ENCODE assay signal across 17 cellular contexts in genomic region chr7:114243019-114243507, GRCh38.
DNase-seq lines count a peak whose midpoint lies in the region; ATAC-seq, FAIRE-seq and TF ChIP-seq lines count a peak whose summit lies in the region.
"Had no signal": no experiment of that assay in that cellular context is flagged by ENCODE, and none has a peak within 500 bp of the region (broad histone marks: within the 10 kb centered on the region; RNA-seq: fewer than 3 reads in every experiment).

No MANE protein-coding gene starts in this region.

- POLR2A ChIA-PET in HCT116 (lab: Charles Lee) = no interaction called here
- POLR2A ChIA-PET in RWPE1 (lab: Yijun Ruan, JAX; ENCODE audit: low non-redundant PET) = no interaction called here

- no peaks in the 10 kb centered on the region for H3K9me2 ChIP-seq in HCT116 (ENCODE audit: insufficient read depth)

- no peaks in the 10 kb centered on the region for H3K79me2 ChIP-seq in HCT116 (ENCODE audit: insufficient read depth, low read length)

- intact Hi-C loops in HCT116 (cut with micrococcal nuclease) (no loop called here), sciatic nerve (cut with DNase I) (no loop called here)

- no peak overlapping the region for H3K4me3 ChIP-seq in HCT116 (replicated peaks in 1 of 2; ENCODE audit: low read depth in 1 of 2, low read length in 2 of 2)
- H3K4me3 ChIP-seq: adrenal gland had no signal

- H3K4me1 ChIP-seq in HCT116 (ENCODE audit: control insufficient read depth in 1 of 2, insufficient read depth in 2 of 2, low read length in 2 of 2) = peaks cover 15 to 16% of the 10 kb centered on the region in 2 experiments
- H3K4me1 ChIP-seq: adrenal gland had no signal

- FAIRE-seq in H54 (lab: Jason Lieb, UNC) = no peak
- FAIRE-seq: islet of Langerhans had no signal

- peak overlapping the region; percentile 24 for H3K4me2 ChIP-seq in HCT116 (ENCODE audit: low read length)

- peak; percentile 93 for ATAC-seq in HCT116
- ATAC-seq in sciatic nerve = peak; percentile 65
- ATAC-seq: stimulated activated memory B cell treated with anti-CD40 and anti-IgM and Interleukin-4, amounts not matched to agents 10 μg/mL and 1 μg/mL and 100 μg/mL, for 72 hours had no signal

- no peak for TF ChIP-seq POLR2A in HCT116 (IDR thresholded peaks at IDR 0.05; ENCODE audit: borderline replicate concordance, extremely low read depth, insufficient read depth, insufficient read length)
- TF ChIP-seq POLR2A in H54 (IDR thresholded peaks at IDR 0.05; ENCODE audit: low read depth, low read length) = no peak

- no peak for TF ChIP-seq CTCF in HCT116 (IDR thresholded peaks at IDR 0.05 in 2 of 3, conservative IDR thresholded peaks at IDR 0.05 in 1 of 3; ENCODE audit: borderline replicate concordance in 1 of 3, insufficient read depth in 1 of 3, low read depth in 2 of 3, low read length in 2 of 3)
- no peak for TF ChIP-seq CTCF in RWPE1 (conservative IDR thresholded peaks at IDR 0.05; ENCODE audit: low read depth)

- no peak overlapping the region for H3K9ac ChIP-seq in HCT116 (ENCODE audit: low read length)

- H2AFZ ChIP-seq in HCT116 (ENCODE audit: low read depth, low read length, poor library complexity, severe bottlenecking) = no peak overlapping the region

- no peaks in the 10 kb centered on the region for H4K20me1 ChIP-seq in HCT116 (ENCODE audit: insufficient read depth)

- no TSS peak for BruUV-seq in HCT116 (replicated peaks; lab: Mats Ljungman, UMichigan)

- H3K27me3 ChIP-seq in HCT116 (ENCODE audit: insufficient read depth, low read length) = no peaks in the 10 kb centered on the region
- H3K27me3 ChIP-seq: adrenal gland had no signal

- H3K36me3 ChIP-seq in HCT116 (ENCODE audit: control insufficient read depth in 1 of 2, insufficient read depth in 2 of 2, low read length in 2 of 2) = no peaks in the 10 kb centered on the region
- H3K36me3 ChIP-seq: adrenal gland had no signal

- RAD21 ChIA-PET in HCT116 (lab: Charles Lee; ENCODE audit: low non-redundant PET in 1 of 2, low total read pairs in 2 of 2, uncharacterized antibody in 2 of 2, unreplicated experiment in 2 of 2) = no interaction called here

- no peak for TF ChIP-seq RAD21 in HCT116 (IDR thresholded peaks at IDR 0.05; ENCODE audit: low read depth)

- no peaks in the 10 kb centered on the region for H3K9me3 ChIP-seq in HCT116 (ENCODE audit: control insufficient read depth in 1 of 2, insufficient read depth in 1 of 2, low read depth in 1 of 2, low read length in 2 of 2)
- H3K9me3 ChIP-seq: adrenal gland had no signal

- DNase-seq in HCT116 (ENCODE audit: low read depth, low spot score) (peak; percentile 63), RWPE1 (ENCODE audit: low spot score) (peak; percentile 8), glomerular visceral epithelial cell (ENCODE audit: extremely low spot score) (peak; percentile 55), sciatic nerve (ENCODE audit: low spot score) (no peak), NCI-H1048 (lab: John Stamatoyannopoulos, UW) (no peak), nucleus accumbens (lab: John Stamatoyannopoulos, UW) (no peak), OCI-M1 (lab: John Stamatoyannopoulos, UW) (no peak), H54 (ENCODE audit: insufficient read length, low spot score) (no peak)
- DNase-seq: activated T-cell treated with anti-CD3 and anti-CD28 coated beads for 4 hours; adrenal gland; C1 segment of cervical spinal cord; DMS79 treated with DMSO at 0.1 percent for 48 hours; foreskin melanocyte; retina; stimulated activated CD4-positive, alpha-beta T cell treated with anti-CD3 and anti-CD28 coated beads, Interleukin-4, amount 100 ng/mL, for 4 hours had no signal

- CTCF ChIA-PET in HCT116 (lab: Charles Lee) (no interaction called here), RWPE1 (lab: Yijun Ruan, JAX) (no interaction called here)

- no peak overlapping the region for H3K27ac ChIP-seq in HCT116 (ENCODE audit: low read depth, low read length)
- H3K27ac ChIP-seq in RWPE1 = no peak overlapping the region
- H3K27ac ChIP-seq: adrenal gland had no signal

TF ChIP-seq in HCT116, 20 proteins besides CTCF, POLR2A, EP300 and RAD21:
- peak; percentile 56 for TF ChIP-seq FOSL1 (IDR thresholded peaks at IDR 0.05; ENCODE audit: low read depth)
- TF ChIP-seq TCF7L2 (IDR thresholded peaks at IDR 0.05; ENCODE audit: borderline replicate concordance, extremely low read depth, insufficient read depth, insufficient read length) = peak; percentile 50
- peak; percentile 34; the same call in 1 of the 2 replicates for TF ChIP-seq JUND (IDR thresholded peaks at IDR 0.05)
- TF ChIP-seq EZH2 (IDR thresholded peaks at IDR 0.05) = no peak

Comparison
In these comparisons a context has a peak if more than half of its experiments do, and no peak if none do; other contexts are left out.
1. DNase-seq: peak in HCT116 (single experiment), RWPE1 (single experiment) and glomerular visceral epithelial cell (single experiment); none in sciatic nerve (single experiment), NCI-H1048 (single experiment), nucleus accumbens (0 of 56), OCI-M1 (single experiment) and H54 (single experiment).